ENCODE assay signal across 1 cellular context in the genomic region with DNA sequence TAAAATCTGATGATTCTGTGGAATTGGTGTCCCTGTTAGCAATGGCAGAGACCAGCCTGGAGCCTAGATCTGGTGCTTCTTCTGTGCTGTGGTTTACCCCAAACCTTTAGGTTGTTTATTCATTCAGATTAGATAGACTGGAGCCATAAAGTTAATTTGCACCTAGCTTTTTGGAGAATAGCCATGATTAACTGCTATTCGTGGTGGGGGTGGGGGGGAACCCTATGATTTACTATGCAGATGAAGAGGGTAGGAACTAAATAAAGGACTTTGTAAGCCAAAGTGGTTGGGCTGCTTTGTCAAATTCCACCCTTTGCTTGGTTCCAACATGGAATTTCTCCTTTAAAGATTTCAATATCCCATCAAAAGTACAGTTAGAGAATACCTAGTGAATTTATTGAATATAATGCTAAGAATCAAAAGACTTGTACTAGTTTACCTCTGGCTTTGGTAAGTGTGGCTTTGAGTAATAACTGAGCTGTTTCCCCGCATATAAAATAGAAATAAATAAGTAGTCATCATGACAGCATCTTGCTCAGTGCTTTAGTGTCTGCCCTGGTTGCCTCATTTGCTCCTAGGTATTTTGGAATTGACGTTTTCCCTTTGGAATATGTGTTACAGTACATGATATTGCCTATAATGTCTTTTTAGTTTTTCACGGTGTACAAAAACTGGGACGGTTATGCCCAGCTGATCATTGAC.
TF ChIP-seq lines count a peak whose summit lies in the region.

No MANE protein-coding gene starts in this region.

TF ChIP-seq in K562, 482 proteins besides CTCF, POLR2A, EP300 and RAD21:
- no peak for TF ChIP-seq ZNF395 (CRISPR knock-in tag; IDR thresholded peaks at IDR 0.05)
- TF ChIP-seq NFIC (IDR thresholded peaks at IDR 0.05) = no peak
- no peak for TF ChIP-seq TOE1 (IDR thresholded peaks at IDR 0.05; ENCODE audit: borderline replicate concordance)
- TF ChIP-seq TOE1 (CRISPR knock-in tag; IDR thresholded peaks at IDR 0.05; ENCODE audit: borderline replicate concordance, low read depth) = no peak
- TF ChIP-seq SLC30A9 (CRISPR knock-in tag; IDR thresholded peaks at IDR 0.05) = no peak
- TF ChIP-seq HEY1 (CRISPR knock-in tag; IDR thresholded peaks at IDR 0.05; ENCODE audit: borderline replicate concordance) = no peak
- TF ChIP-seq, protein P1, sequence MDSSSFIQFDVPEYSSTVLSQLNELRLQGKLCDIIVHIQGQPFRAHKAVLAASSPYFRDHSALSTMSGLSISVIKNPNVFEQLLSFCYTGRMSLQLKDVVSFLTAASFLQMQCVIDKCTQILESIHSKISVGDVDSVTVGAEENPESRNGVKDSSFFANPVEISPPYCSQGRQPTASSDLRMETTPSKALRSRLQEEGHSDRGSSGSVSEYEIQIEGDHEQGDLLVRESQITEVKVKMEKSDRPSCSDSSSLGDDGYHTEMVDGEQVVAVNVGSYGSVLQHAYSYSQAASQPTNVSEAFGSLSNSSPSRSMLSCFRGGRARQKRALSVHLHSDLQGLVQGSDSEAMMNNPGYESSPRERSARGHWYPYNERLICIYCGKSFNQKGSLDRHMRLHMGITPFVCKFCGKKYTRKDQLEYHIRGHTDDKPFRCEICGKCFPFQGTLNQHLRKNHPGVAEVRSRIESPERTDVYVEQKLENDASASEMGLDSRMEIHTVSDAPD (CRISPR knock-in tag; IDR thresholded peaks at IDR 0.05) = no peak
- TF ChIP-seq FOXA3 (CRISPR knock-in tag; conservative IDR thresholded peaks at IDR 0.05 in 1 of 2, IDR thresholded peaks at IDR 0.05 in 1 of 2) = no peak
- TF ChIP-seq MYBL2 (IDR thresholded peaks at IDR 0.05; ENCODE audit: low read depth) = no peak
- TF ChIP-seq MYBL2 (CRISPR knock-in tag; IDR thresholded peaks at IDR 0.05; ENCODE audit: borderline replicate concordance) = no peak
- TF ChIP-seq, protein P2, sequence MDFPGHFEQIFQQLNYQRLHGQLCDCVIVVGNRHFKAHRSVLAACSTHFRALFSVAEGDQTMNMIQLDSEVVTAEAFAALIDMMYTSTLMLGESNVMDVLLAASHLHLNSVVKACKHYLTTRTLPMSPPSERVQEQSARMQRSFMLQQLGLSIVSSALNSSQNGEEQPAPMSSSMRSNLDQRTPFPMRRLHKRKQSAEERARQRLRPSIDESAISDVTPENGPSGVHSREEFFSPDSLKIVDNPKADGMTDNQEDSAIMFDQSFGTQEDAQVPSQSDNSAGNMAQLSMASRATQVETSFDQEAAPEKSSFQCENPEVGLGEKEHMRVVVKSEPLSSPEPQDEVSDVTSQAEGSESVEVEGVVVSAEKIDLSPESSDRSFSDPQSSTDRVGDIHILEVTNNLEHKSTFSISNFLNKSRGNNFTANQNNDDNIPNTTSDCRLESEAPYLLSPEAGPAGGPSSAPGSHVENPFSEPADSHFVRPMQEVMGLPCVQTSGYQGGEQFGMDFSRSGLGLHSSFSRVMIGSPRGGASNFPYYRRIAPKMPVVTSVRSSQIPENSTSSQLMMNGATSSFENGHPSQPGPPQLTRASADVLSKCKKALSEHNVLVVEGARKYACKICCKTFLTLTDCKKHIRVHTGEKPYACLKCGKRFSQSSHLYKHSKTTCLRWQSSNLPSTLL (IDR thresholded peaks at IDR 0.05) = no peak
- TF ChIP-seq ZNF184 (CRISPR knock-in tag; IDR thresholded peaks at IDR 0.05) = no peak
- no peak for TF ChIP-seq MAFK (IDR thresholded peaks at IDR 0.05; ENCODE audit: low read length)
- no peak for TF ChIP-seq TCF7L2 (IDR thresholded peaks at IDR 0.05; ENCODE audit: low read depth, low read length)
- no peak for TF ChIP-seq ZNF133 (CRISPR knock-in tag; IDR thresholded peaks at IDR 0.05)
- TF ChIP-seq BCOR (IDR thresholded peaks at IDR 0.05) = no peak
- no peak for TF ChIP-seq C11orf30 (IDR thresholded peaks at IDR 0.05; ENCODE audit: low read depth)
- no peak for TF ChIP-seq FOXA1 (IDR thresholded peaks at IDR 0.05; ENCODE audit: borderline replicate concordance)
- TF ChIP-seq, protein P3, sequence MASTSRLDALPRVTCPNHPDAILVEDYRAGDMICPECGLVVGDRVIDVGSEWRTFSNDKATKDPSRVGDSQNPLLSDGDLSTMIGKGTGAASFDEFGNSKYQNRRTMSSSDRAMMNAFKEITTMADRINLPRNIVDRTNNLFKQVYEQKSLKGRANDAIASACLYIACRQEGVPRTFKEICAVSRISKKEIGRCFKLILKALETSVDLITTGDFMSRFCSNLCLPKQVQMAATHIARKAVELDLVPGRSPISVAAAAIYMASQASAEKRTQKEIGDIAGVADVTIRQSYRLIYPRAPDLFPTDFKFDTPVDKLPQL (IDR thresholded peaks at IDR 0.05; ENCODE audit: extremely low read depth, insufficient read length) = no peak
- TF ChIP-seq, protein P4, sequence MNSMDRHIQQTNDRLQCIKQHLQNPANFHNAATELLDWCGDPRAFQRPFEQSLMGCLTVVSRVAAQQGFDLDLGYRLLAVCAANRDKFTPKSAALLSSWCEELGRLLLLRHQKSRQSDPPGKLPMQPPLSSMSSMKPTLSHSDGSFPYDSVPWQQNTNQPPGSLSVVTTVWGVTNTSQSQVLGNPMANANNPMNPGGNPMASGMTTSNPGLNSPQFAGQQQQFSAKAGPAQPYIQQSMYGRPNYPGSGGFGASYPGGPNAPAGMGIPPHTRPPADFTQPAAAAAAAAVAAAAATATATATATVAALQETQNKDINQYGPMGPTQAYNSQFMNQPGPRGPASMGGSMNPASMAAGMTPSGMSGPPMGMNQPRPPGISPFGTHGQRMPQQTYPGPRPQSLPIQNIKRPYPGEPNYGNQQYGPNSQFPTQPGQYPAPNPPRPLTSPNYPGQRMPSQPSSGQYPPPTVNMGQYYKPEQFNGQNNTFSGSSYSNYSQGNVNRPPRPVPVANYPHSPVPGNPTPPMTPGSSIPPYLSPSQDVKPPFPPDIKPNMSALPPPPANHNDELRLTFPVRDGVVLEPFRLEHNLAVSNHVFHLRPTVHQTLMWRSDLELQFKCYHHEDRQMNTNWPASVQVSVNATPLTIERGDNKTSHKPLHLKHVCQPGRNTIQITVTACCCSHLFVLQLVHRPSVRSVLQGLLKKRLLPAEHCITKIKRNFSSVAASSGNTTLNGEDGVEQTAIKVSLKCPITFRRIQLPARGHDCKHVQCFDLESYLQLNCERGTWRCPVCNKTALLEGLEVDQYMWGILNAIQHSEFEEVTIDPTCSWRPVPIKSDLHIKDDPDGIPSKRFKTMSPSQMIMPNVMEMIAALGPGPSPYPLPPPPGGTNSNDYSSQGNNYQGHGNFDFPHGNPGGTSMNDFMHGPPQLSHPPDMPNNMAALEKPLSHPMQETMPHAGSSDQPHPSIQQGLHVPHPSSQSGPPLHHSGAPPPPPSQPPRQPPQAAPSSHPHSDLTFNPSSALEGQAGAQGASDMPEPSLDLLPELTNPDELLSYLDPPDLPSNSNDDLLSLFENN (IDR thresholded peaks at IDR 0.05; ENCODE audit: low read depth in 2 of 2, low read length in 2 of 2) = no peak
- no peak for TF ChIP-seq FOS (IDR thresholded peaks at IDR 0.05; ENCODE audit: extremely low read depth, insufficient read length)
- no peak for TF ChIP-seq ZNF551 (CRISPR knock-in tag; IDR thresholded peaks at IDR 0.05)
